21 cellular contexts compared by ENCODE assay signal in genomic region chr20:17659801-17660200, GRCh38. TPM values are rescaled to one million over a fixed set of nuclear protein-coding genes. Genes with fewer than 3 reads are reported as not detected.
DNase-seq lines count a peak whose midpoint lies in the region; ATAC-seq, FAIRE-seq and TF ChIP-seq lines count a peak whose summit lies in the region.
"Had no signal": no experiment of that assay in that cellular context is flagged by ENCODE, and none has a peak within 500 bp of the region (broad histone marks: within the 10 kb centered on the region; RNA-seq: fewer than 3 reads in every experiment).

No MANE protein-coding gene starts in this region.

- H3K9me1 ChIP-seq in endothelial cell of umbilical vein (replicated peaks; ENCODE audit: control insufficient read depth, extremely low read depth, insufficient read depth, low read length): no peaks in the 10 kb centered on the region

- DNase-seq in DND-41: no peak
- no peak for DNase-seq in MM.1S
- no peak for DNase-seq in endothelial cell of umbilical vein (ENCODE audit: low read depth, low spot score)
- DNase-seq in H4 (ENCODE audit: low spot score): no peak
- DNase-seq in NCI-H446 treated with DMSO at 0.1 percent for 48 hours (lab: John Stamatoyannopoulos, UW): no peak
- DNase-seq: activated CD4-positive, alpha-beta T cell treated with anti-CD3 and anti-CD28 coated beads, Interleukin-2, amount 50 U/mL, for 48 hours; CD4-positive, alpha-beta T cell; GDM1; islet precursor cell; NCI-H1930; RPMI8226; stimulated activated CD8-positive, alpha-beta memory T cell treated with anti-CD3 and anti-CD28 coated beads, Interleukin-4, amount 100 ng/mL, for 48 hours; T1000 had no signal

- POLR2A ChIA-PET in endothelial cell of umbilical vein (lab: Charles Lee): no interaction called here

- CTCF ChIA-PET in endothelial cell of umbilical vein (lab: Charles Lee): no interaction called here

- no peaks in the 10 kb centered on the region; the same call in 1 of the 2 replicates for H3F3A ChIP-seq in MM.1S (ENCODE audit: insufficient read depth, low read length)

- H3K4me2 ChIP-seq in DND-41 (ENCODE audit: insufficient read depth, low read length) (no peak overlapping the region), MM.1S (ENCODE audit: low read depth, low read length) (no peak overlapping the region), endothelial cell of umbilical vein (ENCODE audit: insufficient read depth, low read length) (no peak overlapping the region)

- no peak for TF ChIP-seq POLR2A in endothelial cell of umbilical vein (IDR thresholded peaks at IDR 0.05; ENCODE audit: low read depth, low read length)

- H3K4me1 ChIP-seq in DND-41 (ENCODE audit: insufficient read depth, low read length) (peaks cover 10% of the 10 kb centered on the region; the same call in 1 of the 2 replicates), MM.1S (ENCODE audit: low read length) (peaks cover 8% of the 10 kb centered on the region; the same call in 1 of the 2 replicates), endothelial cell of umbilical vein (ENCODE audit: control insufficient read depth, extremely low read depth, insufficient read depth, low read length) (peaks cover 5% of the 10 kb centered on the region), skeletal muscle tissue (ENCODE audit: control insufficient read depth in 3 of 3, insufficient read depth in 3 of 3, low read length in 3 of 3) (peaks cover 29 to 31% (median 30%) of the 10 kb centered on the region in 3 donors)

- H3K9me3 ChIP-seq in DND-41 (ENCODE audit: insufficient read depth, low read length, severe bottlenecking) (no peaks in the 10 kb centered on the region), MM.1S (replicated peaks; ENCODE audit: insufficient read depth, low read length) (no peaks in the 10 kb centered on the region), endothelial cell of umbilical vein (replicated peaks; ENCODE audit: control insufficient read depth, insufficient read depth, low read length) (no peaks in the 10 kb centered on the region), skeletal muscle tissue (ENCODE audit: control insufficient read depth in 3 of 3, low read length in 3 of 3) (no peaks in the 10 kb centered on the region)

- H3K4me3 ChIP-seq in DND-41 (ENCODE audit: low read depth in 1 of 2, low read length in 2 of 2) (no peak overlapping the region), MM.1S (ENCODE audit: low read length) (no peak overlapping the region), endothelial cell of umbilical vein (replicated peaks in 1 of 3; ENCODE audit: insufficient read depth in 1 of 3, low read depth in 1 of 3, low read length in 3 of 3) (no peak overlapping the region), skeletal muscle tissue (ENCODE audit: low read length in 3 of 3) (no peak overlapping the region)

- H4K20me1 ChIP-seq in DND-41 (ENCODE audit: insufficient read depth, low read length) (peaks cover 30% of the 10 kb centered on the region), MM.1S (ENCODE audit: insufficient read depth, low read length) (peaks cover 65% of the 10 kb centered on the region), endothelial cell of umbilical vein (replicated peaks; ENCODE audit: control insufficient read depth, extremely low read depth, insufficient read depth, low read length) (no peaks in the 10 kb centered on the region)

- H3K36me3 ChIP-seq in DND-41 (ENCODE audit: insufficient read depth, low read length) (peaks cover 46% of the 10 kb centered on the region), MM.1S (replicated peaks; ENCODE audit: insufficient read depth, low read length) (peaks cover 18% of the 10 kb centered on the region; the same call in 1 of the 2 replicates), endothelial cell of umbilical vein (ENCODE audit: control insufficient read depth in 2 of 2, extremely low read depth in 1 of 2, insufficient read depth in 2 of 2, low read length in 2 of 2) (peaks cover 14 to 17% of the 10 kb centered on the region in 2 experiments), skeletal muscle tissue (ENCODE audit: control insufficient read depth in 3 of 3, insufficient read depth in 3 of 3, low read length in 3 of 3) (peaks cover 6 to 11% (median 9%) of the 10 kb centered on the region in 3 donors)

- no peak overlapping the region for H2AFZ ChIP-seq in DND-41 (ENCODE audit: low read depth, low read length)
- no peak overlapping the region for H2AFZ ChIP-seq in MM.1S (ENCODE audit: low read length)
- H2AFZ ChIP-seq in endothelial cell of umbilical vein (ENCODE audit: low read depth, low read length): no peak overlapping the region

- peaks cover 49% of the 10 kb centered on the region for H3K79me2 ChIP-seq in DND-41 (ENCODE audit: insufficient read depth, low read length)
- H3K79me2 ChIP-seq in MM.1S (ENCODE audit: low read length): peaks cover 100% of the 10 kb centered on the region
- H3K79me2 ChIP-seq in endothelial cell of umbilical vein (ENCODE audit: control insufficient read depth, insufficient read depth, low read length): peaks cover 61% of the 10 kb centered on the region

- H3K27me3 ChIP-seq in DND-41 (ENCODE audit: insufficient read depth, low read length, poor library complexity): no peaks in the 10 kb centered on the region
- H3K27me3 ChIP-seq in MM.1S (replicated peaks; ENCODE audit: insufficient read depth, low read length): no peaks in the 10 kb centered on the region
- H3K27me3 ChIP-seq in endothelial cell of umbilical vein (ENCODE audit: control insufficient read depth in 2 of 2, insufficient read depth in 2 of 2, low read length in 2 of 2): no peaks in the 10 kb centered on the region
- H3K27me3 ChIP-seq in skeletal muscle tissue (ENCODE audit: control insufficient read depth in 3 of 3, insufficient read depth in 3 of 3, low read length in 3 of 3): no peaks in the 10 kb centered on the region

- no peaks in the 10 kb centered on the region for H3K9me2 ChIP-seq in MM.1S (replicated peaks; ENCODE audit: insufficient read depth, low read length)

- intact Hi-C loops in endothelial cell of umbilical vein (cut with micrococcal nuclease): no loop called here

- H3K9ac ChIP-seq in DND-41 (ENCODE audit: low read depth, low read length): no peak overlapping the region
- H3K9ac ChIP-seq in MM.1S (ENCODE audit: low read length): no peak overlapping the region
- no peak overlapping the region for H3K9ac ChIP-seq in endothelial cell of umbilical vein (replicated peaks; ENCODE audit: extremely low read depth, insufficient read depth, low read length)
- H3K9ac ChIP-seq in skeletal muscle tissue (ENCODE audit: low read depth in 1 of 3, low read length in 3 of 3): no peak overlapping the region

- ATAC-seq in DND-41 (ENCODE audit: insufficient read depth, low read depth): no peak
- no peak for ATAC-seq in HG03442 (IDR thresholded peaks at IDR 0.05; ENCODE audit: unreplicated experiment)
- no peak for ATAC-seq in GM18502 (IDR thresholded peaks at IDR 0.05; ENCODE audit: poor library complexity, unreplicated experiment)

- TSS peak; percentile 92 for BruUV-seq in endothelial cell of umbilical vein (replicated peaks; lab: Mats Ljungman, UMichigan)

- FAIRE-seq in endothelial cell of umbilical vein (lab: Jason Lieb, UNC): no peak
- FAIRE-seq: frontal cortex had no signal

- dilution Hi-C loops in endothelial cell of umbilical vein (cut with MboI; ENCODE audit: extremely low pct_ligation_motif_present, low sequenced_read_pairs): no loop called here

- TF ChIP-seq CTCF in DND-41 (IDR thresholded peaks at IDR 0.05; ENCODE audit: borderline replicate concordance, extremely low read depth, low read length, poor library complexity, severe bottlenecking) (peak; percentile 37), MM.1S (IDR thresholded peaks at IDR 0.05; ENCODE audit: low read length) (peak; percentile 11; the same call in 1 of the 2 replicates), endothelial cell of umbilical vein (IDR thresholded peaks at IDR 0.05; ENCODE audit: extremely low read depth in 1 of 2, insufficient read depth in 1 of 2, low read depth in 1 of 2, low read length in 2 of 2) (no peak)

- H3K27ac ChIP-seq in DND-41 (ENCODE audit: low read length): no peak overlapping the region
- H3K27ac ChIP-seq in MM.1S (ENCODE audit: low read length): no peak overlapping the region
- no peak overlapping the region for H3K27ac ChIP-seq in endothelial cell of umbilical vein (ENCODE audit: insufficient read depth, low read depth, low read length)
- peak overlapping the region; percentile 41 for H3K27ac ChIP-seq in skeletal muscle tissue (ENCODE audit: low read depth, low read length)

TF ChIP-seq in endothelial cell of umbilical vein, 7 proteins besides CTCF, POLR2A, EP300 and RAD21 (continues in another document):
- no peak for TF ChIP-seq GATA2 (IDR thresholded peaks at IDR 0.05; ENCODE audit: insufficient read depth, insufficient read length, low read depth, low read length)
- no peak for TF ChIP-seq EZH2 (IDR thresholded peaks at IDR 0.05; ENCODE audit: borderline replicate concordance, low read depth, low read length, severe bottlenecking)
- no peak for TF ChIP-seq JUN (IDR thresholded peaks at IDR 0.05; ENCODE audit: borderline replicate concordance, insufficient read depth, insufficient read length, low read depth)
- no peak for TF ChIP-seq MAX (IDR thresholded peaks at IDR 0.05; ENCODE audit: insufficient read depth, insufficient read length)

RNA-seq across cellular contexts. Expression of gene RRBP1, which starts 22.2 kb away (rescaled TPM):
- total RNA-seq in endothelial cell of umbilical vein (201 and 236 TPM in 2 replicates), skeletal muscle tissue (76.2 TPM)
- 40.3 and 50.3 TPM in 2 replicates for polyA plus RNA-seq in endothelial cell of umbilical vein
- polyA plus RNA-seq in endothelial cell of umbilical vein (2011; cell fraction: cytosol; rRNA removed): 95.8 and 98.7 TPM in 2 replicates
- polyA plus RNA-seq in endothelial cell of umbilical vein (2011; cell fraction: nucleus; rRNA removed): 211 and 231 TPM in 2 replicates
- 146 and 186 TPM in 2 replicates for polyA plus RNA-seq in endothelial cell of umbilical vein (2012)
- 94.2 and 103 TPM in 2 replicates for polyA minus RNA-seq in endothelial cell of umbilical vein
- 10.5 TPM for polyA minus RNA-seq in endothelial cell of umbilical vein (2011; cell fraction: cytosol; rRNA and poly(A)+ RNA removed)
- 62.3 and 92.5 TPM in 2 replicates for polyA minus RNA-seq in endothelial cell of umbilical vein (2011; cell fraction: nucleus; rRNA and poly(A)+ RNA removed)
- total RNA-seq in H4 (2014; rRNA removed; shearing (Covaris generic)): 48.6 and 61.6 TPM in 2 replicates

RNA-seq across cellular contexts. Expression of gene BANF2, which starts 40.0 kb away (rescaled TPM):
- not detected in 2 replicates for total RNA-seq in endothelial cell of umbilical vein
- not detected in 2 replicates for polyA plus RNA-seq in endothelial cell of umbilical vein
- not detected in 2 replicates for polyA plus RNA-seq in endothelial cell of umbilical vein (2011; cell fraction: cytosol; rRNA removed)
- not detected in 2 replicates for polyA plus RNA-seq in endothelial cell of umbilical vein (2011; cell fraction: nucleus; rRNA removed)
- polyA plus RNA-seq in endothelial cell of umbilical vein (2012): not detected in 2 replicates
- not detected in 2 replicates for polyA minus RNA-seq in endothelial cell of umbilical vein
- polyA minus RNA-seq in endothelial cell of umbilical vein (2011; cell fraction: cytosol; rRNA and poly(A)+ RNA removed): not detected
- not detected in 2 replicates for polyA minus RNA-seq in endothelial cell of umbilical vein (2011; cell fraction: nucleus; rRNA and poly(A)+ RNA removed)
- total RNA-seq in skeletal muscle tissue: not detected
- not detected in 2 replicates for total RNA-seq in H4 (2014; rRNA removed; shearing (Covaris generic))
- total RNA-seq: aorta; CD4-positive, alpha-beta T cell; frontal cortex; LHCN-M2; mononuclear cell; posterior vena cava had no signal
- polyA plus RNA-seq: aorta had no signal

Comparison
In these comparisons a context has a peak if more than half of its experiments do, and no peak if none do; other contexts are left out.
1. CTCF ChIP-seq: peak in DND-41 (single experiment) and MM.1S (single experiment); none in endothelial cell of umbilical vein (0 of 2).